In the genomic region with DNA sequence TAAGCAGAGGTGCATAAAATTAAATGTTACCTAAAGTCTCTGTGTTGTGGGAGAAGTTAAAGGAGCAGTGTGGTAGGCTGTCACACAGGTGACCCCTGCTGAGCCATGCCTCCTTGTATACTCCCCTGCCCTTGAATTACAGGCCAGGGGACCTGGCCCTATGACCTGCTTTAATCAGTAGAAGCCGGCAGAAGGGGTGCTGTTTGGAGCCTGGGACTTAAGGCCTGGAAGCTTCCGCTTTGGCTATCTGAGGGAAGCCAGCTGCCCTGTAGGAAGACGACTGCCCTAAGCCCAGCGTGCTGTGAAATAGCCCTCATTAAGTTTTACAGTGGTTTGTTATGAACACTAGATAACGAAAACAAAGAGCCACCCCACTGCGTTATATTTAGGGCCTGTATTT, we compare ENCODE assay signal across 14 cellular contexts. TPM values are rescaled to one million over a fixed set of nuclear protein-coding genes. Genes with fewer than 3 reads are reported as not detected.
A peak's percentile ranks its signal among the peaks of the same experiment; 100 is the strongest.
DNase-seq lines count a peak whose midpoint lies in the region; ATAC-seq and TF ChIP-seq lines count a peak whose summit lies in the region.
"Had no signal": no experiment of that assay in that cellular context is flagged by ENCODE, and none has a peak within 500 bp of the region (broad histone marks: within the 10 kb centered on the region; RNA-seq: fewer than 3 reads in every experiment).

No MANE protein-coding gene starts in this region.

- H3K4me1 Mint-ChIP-seq in endothelial cell (ENCODE audit: unreplicated experiment): peaks cover 43% of the 10 kb centered on the region
- H3K4me1 Mint-ChIP-seq in activated T-helper 2 cell treated with anti-CD3 and anti-CD28 coated beads, Interferon-gamma antibody, Interleukin-2, Interleukin-4, amounts not matched to agents 10 μg/mL and 5 μg/mL and 100 μg/mL, durations not matched to agents 14 hours and 24 hours and 36 hours (ENCODE audit: low read depth): no peaks in the 10 kb centered on the region
- H3K4me1 Mint-ChIP-seq: CD8-positive, alpha-beta memory T cell had no signal

- H3K4me1 ChIP-seq in lower lobe of right lung: peaks cover 4% of the 10 kb centered on the region
- H3K4me1 ChIP-seq in testis: peaks cover 11% of the 10 kb centered on the region
- H3K4me1 ChIP-seq in tibial artery: no peaks in the 10 kb centered on the region

- WGBS in testis, 2 donors: 51 to 68% methylated on average over 6 of the region's 6 CpGs

- intact Hi-C loops in lower lobe of right lung (cut with DNase I) (no loop called here), testis (cut with DNase I; ENCODE audit: low total_unique reads) (no loop called here), tibial artery (cut with DNase I; ENCODE audit: low total_unique reads) (no loop called here)
- intact Hi-C loops in activated T-helper 2 cell treated with anti-CD3 and anti-CD28 coated beads, Interferon-gamma antibody, Interleukin-2, Interleukin-4, amounts not matched to agents 10 μg/mL and 5 μg/mL and 100 μg/mL, durations not matched to agents 14 hours and 24 hours and 36 hours (cut with micrococcal nuclease): no loop called here

- H3K27ac ChIP-seq in lower lobe of right lung (peak overlapping the region; percentile 64), testis (peak overlapping the region in 1 of 2 donors; percentile 39), tibial artery (no peak overlapping the region)
- H3K27ac ChIP-seq: PC-9 had no signal

- H3K9me3 ChIP-seq in lower lobe of right lung (no peaks in the 10 kb centered on the region), testis (no peaks in the 10 kb centered on the region), tibial artery (no peaks in the 10 kb centered on the region)

- ATAC-seq in lower lobe of right lung: peak; percentile 28 to 45
- ATAC-seq: activated CD8-positive, alpha-beta T cell treated with anti-CD3 and anti-CD28 coated beads for 36 hours had no signal

- DNase-seq in NCI-H82 treated with DMSO at 0.1 percent for 48 hours (lab: John Stamatoyannopoulos, UW; ENCODE audit: unreplicated experiment): peak; percentile 65
- peak; percentile 25 for DNase-seq in endothelial cell (ENCODE audit: low spot score)
- DNase-seq in lower lobe of right lung: no peak
- DNase-seq in testis: peak; percentile 40
- no peak for DNase-seq in activated gamma-delta T cell treated with Interleukin-2 at 50 U/mL for 16 hours
- DNase-seq in tibial artery: no peak
- DNase-seq in activated T-helper 2 cell treated with anti-CD3 and anti-CD28 coated beads, Interferon-gamma antibody, Interleukin-2, Interleukin-4, amounts not matched to agents 10 μg/mL and 5 μg/mL and 100 μg/mL, durations not matched to agents 14 hours and 24 hours and 36 hours (ENCODE audit: low spot score): no peak
- DNase-seq: activated CD8-positive, alpha-beta T cell treated with anti-CD3 and anti-CD28 coated beads for 36 hours; CD8-positive, alpha-beta memory T cell; glutamatergic neuron; PC-9 had no signal

- TF ChIP-seq CTCF in endothelial cell (IDR thresholded peaks at IDR 0.05; ENCODE audit: unreplicated experiment) (no peak), lower lobe of right lung (IDR thresholded peaks at IDR 0.05) (no peak), testis (IDR thresholded peaks at IDR 0.05) (no peak), tibial artery (IDR thresholded peaks at IDR 0.05) (no peak)

- H3K27me3 ChIP-seq in lower lobe of right lung (ENCODE audit: low read depth) (no peaks in the 10 kb centered on the region), testis (no peaks in the 10 kb centered on the region), tibial artery (no peaks in the 10 kb centered on the region)

- no peak overlapping the region for H3K4me3 Mint-ChIP-seq in endothelial cell (ENCODE audit: unreplicated experiment)
- H3K4me3 Mint-ChIP-seq in activated T-helper 2 cell treated with anti-CD3 and anti-CD28 coated beads, Interferon-gamma antibody, Interleukin-2, Interleukin-4, amounts not matched to agents 10 μg/mL and 5 μg/mL and 100 μg/mL, durations not matched to agents 14 hours and 24 hours and 36 hours (ENCODE audit: low read depth): no peak overlapping the region
- H3K4me3 Mint-ChIP-seq: activated CD8-positive, alpha-beta T cell treated with anti-CD3 and anti-CD28 coated beads for 36 hours; brain; CD8-positive, alpha-beta memory T cell; T-helper 1 cell treated with Interleukin-12 subunit alpha and Interleukin-12 subunit beta and Interleukin-4 antibody, amounts not matched to agents 30 μg/mL and 1 μg/mL, for 36 hours had no signal

- H3K9me3 Mint-ChIP-seq in endothelial cell (ENCODE audit: unreplicated experiment): no peaks in the 10 kb centered on the region
- no peaks in the 10 kb centered on the region for H3K9me3 Mint-ChIP-seq in activated T-helper 2 cell treated with anti-CD3 and anti-CD28 coated beads, Interferon-gamma antibody, Interleukin-2, Interleukin-4, amounts not matched to agents 10 μg/mL and 5 μg/mL and 100 μg/mL, durations not matched to agents 14 hours and 24 hours and 36 hours
- H3K9me3 Mint-ChIP-seq: activated CD8-positive, alpha-beta T cell treated with anti-CD3 and anti-CD28 coated beads for 36 hours; brain; T-helper 1 cell treated with Interleukin-12 subunit alpha and Interleukin-12 subunit beta and Interleukin-4 antibody, amounts not matched to agents 30 μg/mL and 1 μg/mL, for 36 hours had no signal

- no peaks in the 10 kb centered on the region for H3K36me3 ChIP-seq in lower lobe of right lung
- no peaks in the 10 kb centered on the region for H3K36me3 ChIP-seq in testis (ENCODE audit: low read depth, missing control alignments)
- H3K36me3 ChIP-seq in tibial artery: no peaks in the 10 kb centered on the region

- no peak overlapping the region for H3K4me3 ChIP-seq in lower lobe of right lung
- H3K4me3 ChIP-seq in testis: no peak overlapping the region
- no peak overlapping the region for H3K4me3 ChIP-seq in tibial artery
- H3K4me3 ChIP-seq: lung, PC-9 had no signal

- H3K27me3 Mint-ChIP-seq in endothelial cell (ENCODE audit: unreplicated experiment): peaks cover 9% of the 10 kb centered on the region
- peaks cover 15% of the 10 kb centered on the region for H3K27me3 Mint-ChIP-seq in activated T-helper 2 cell treated with anti-CD3 and anti-CD28 coated beads, Interferon-gamma antibody, Interleukin-2, Interleukin-4, amounts not matched to agents 10 μg/mL and 5 μg/mL and 100 μg/mL, durations not matched to agents 14 hours and 24 hours and 36 hours (ENCODE audit: low read depth)
- H3K27me3 Mint-ChIP-seq: activated CD8-positive, alpha-beta T cell treated with anti-CD3 and anti-CD28 coated beads for 36 hours had no signal

- peaks cover 4% of the 10 kb centered on the region for H3K36me3 Mint-ChIP-seq in endothelial cell (ENCODE audit: low read depth, unreplicated experiment)
- H3K36me3 Mint-ChIP-seq in activated T-helper 2 cell treated with anti-CD3 and anti-CD28 coated beads, Interferon-gamma antibody, Interleukin-2, Interleukin-4, amounts not matched to agents 10 μg/mL and 5 μg/mL and 100 μg/mL, durations not matched to agents 14 hours and 24 hours and 36 hours (ENCODE audit: low read depth): no peaks in the 10 kb centered on the region
- H3K36me3 Mint-ChIP-seq: brain; CD8-positive, alpha-beta memory T cell had no signal

- TF ChIP-seq POLR2A in testis (IDR thresholded peaks at IDR 0.05): no peak

- H3K27ac Mint-ChIP-seq in endothelial cell (ENCODE audit: unreplicated experiment): peak overlapping the region; percentile 18
- H3K27ac Mint-ChIP-seq in activated T-helper 2 cell treated with anti-CD3 and anti-CD28 coated beads, Interferon-gamma antibody, Interleukin-2, Interleukin-4, amounts not matched to agents 10 μg/mL and 5 μg/mL and 100 μg/mL, durations not matched to agents 14 hours and 24 hours and 36 hours: no peak overlapping the region
- H3K27ac Mint-ChIP-seq: activated CD8-positive, alpha-beta T cell treated with anti-CD3 and anti-CD28 coated beads for 36 hours; T-helper 1 cell treated with Interleukin-12 subunit alpha and Interleukin-12 subunit beta and Interleukin-4 antibody, amounts not matched to agents 30 μg/mL and 1 μg/mL, for 36 hours had no signal

RNA-seq across cellular contexts. Expression of a gene that starts 34.1 kb away (rescaled TPM):
- total RNA-seq in endothelial cell (ENCODE audit: unreplicated experiment) (not detected), lower lobe of right lung (not detected), testis (100 to 1,000 TPM; 183 to 251 TPM)
- 633 TPM for polyA plus RNA-seq in testis (ENCODE audit: insufficient read depth, low read depth, low replicate concordance)
- 0.75 TPM in 1 of 2 replicates, not detected in the other for total RNA-seq in activated T-helper 2 cell treated with anti-CD3 and anti-CD28 coated beads, Interferon-gamma antibody, Interleukin-2, Interleukin-4, amounts not matched to agents 10 μg/mL and 5 μg/mL and 100 μg/mL, durations not matched to agents 14 hours and 24 hours and 36 hours
- total RNA-seq: PC-9 had no signal
- polyA plus RNA-seq: lung had no signal

Comparison
In these comparisons a context has a peak if more than half of its experiments do, and no peak if none do; other contexts are left out.
1. DNase-seq: peak in NCI-H82 treated with DMSO at 0.1 percent for 48 hours (single experiment), endothelial cell (single experiment) and testis (single experiment); none in lower lobe of right lung (single experiment), activated gamma-delta T cell treated with Interleukin-2 at 50 U/mL for 16 hours (single experiment), tibial artery (0 of 2) and activated T-helper 2 cell treated with anti-CD3 and anti-CD28 coated beads, Interferon-gamma antibody, Interleukin-2, Interleukin-4, amounts not matched to agents 10 μg/mL and 5 μg/mL and 100 μg/mL, durations not matched to agents 14 hours and 24 hours and 36 hours (single experiment).
2. RNA of a gene that starts 34.1 kb away (total RNA-seq): 183 to 251 TPM in testis; 0.75 TPM in activated T-helper 2 cell treated with anti-CD3 and anti-CD28 coated beads, Interferon-gamma antibody, Interleukin-2, Interleukin-4, amounts not matched to agents 10 μg/mL and 5 μg/mL and 100 μg/mL, durations not matched to agents 14 hours and 24 hours and 36 hours, not detected in endothelial cell (single experiment) and not detected in lower lobe of right lung (single experiment); every median in the first group is over 100 times any median in the second.